12 cellular contexts compared by ENCODE assay signal in the genomic region with DNA sequence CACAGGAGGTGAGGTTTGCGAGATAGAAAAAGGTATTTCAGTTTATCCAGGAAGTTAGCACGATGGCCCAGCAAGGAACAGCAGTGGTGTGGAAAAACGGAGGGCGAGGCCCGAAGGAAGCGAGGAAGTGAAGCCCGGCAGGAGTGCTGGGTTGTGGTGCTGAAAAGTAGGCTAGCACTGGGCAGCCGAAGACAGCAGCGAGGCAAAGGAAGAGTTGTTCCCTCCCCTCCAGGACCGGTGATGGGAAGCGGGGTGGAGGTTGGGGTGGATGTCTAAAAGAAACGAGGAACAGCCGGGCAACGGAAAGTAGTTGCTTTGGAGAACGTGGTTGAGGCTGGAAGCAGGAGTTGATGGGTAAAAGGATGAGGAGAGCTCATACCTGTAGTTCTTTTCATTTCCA. TPM values are rescaled to one million over a fixed set of nuclear protein-coding genes. Genes with fewer than 3 reads are reported as not detected.
DNase-seq lines count a peak whose midpoint lies in the region; ATAC-seq and TF ChIP-seq lines count a peak whose summit lies in the region.
"Had no signal": no experiment of that assay in that cellular context is flagged by ENCODE, and none has a peak within 500 bp of the region (broad histone marks: within the 10 kb centered on the region; RNA-seq: fewer than 3 reads in every experiment).

No MANE protein-coding gene starts in this region.

- peak overlapping the region; percentile 24 for H3K4me3 ChIP-seq in endocrine pancreas (ENCODE audit: control insufficient read depth, insufficient read depth, low read length)
- H3K4me3 ChIP-seq in BE2C (ENCODE audit: low read depth, low read length), result no peak overlapping the region

- no peak overlapping the region for H3K9ac ChIP-seq in endocrine pancreas (ENCODE audit: control insufficient read depth, insufficient read depth, low read length)

- H3K4me1 ChIP-seq in endocrine pancreas (ENCODE audit: control insufficient read depth, insufficient read depth, low read length) (peaks cover 4% of the 10 kb centered on the region), BE2C (peaks cover 8% of the 10 kb centered on the region)

- H3K27me3 ChIP-seq in CD4-positive, alpha-beta T cell (ENCODE audit: control insufficient read depth, insufficient read depth, low read length), result peaks cover 31% of the 10 kb centered on the region
- no peaks in the 10 kb centered on the region for H3K27me3 ChIP-seq in endocrine pancreas (ENCODE audit: control insufficient read depth, insufficient read depth, low read length)
- H3K27me3 ChIP-seq in BE2C, result peaks cover 9% of the 10 kb centered on the region; the same call in 1 of the 2 replicates

- H3K4me1 Mint-ChIP-seq in CD4-positive, alpha-beta T cell (ENCODE audit: low read depth), result peaks cover 15% of the 10 kb centered on the region
- H3K4me1 Mint-ChIP-seq in IgD-negative memory B cell (peaks cover 4 to 14% (median 6%) of the 10 kb centered on the region in 3 donors), osteocyte (ENCODE audit: unreplicated experiment) (peaks cover 10% of the 10 kb centered on the region)

- no peak for TF ChIP-seq CTCF in CD4-positive, alpha-beta T cell (IDR thresholded peaks at IDR 0.05)
- TF ChIP-seq CTCF in osteocyte (IDR thresholded peaks at IDR 0.05), result no peak
- TF ChIP-seq CTCF in RWPE1 (conservative IDR thresholded peaks at IDR 0.05; ENCODE audit: low read depth), result no peak
- TF ChIP-seq CTCF in BE2C (IDR thresholded peaks at IDR 0.05; ENCODE audit: low read depth, low read length), result no peak

- no peak for ATAC-seq in CD4-positive, alpha-beta T cell (ENCODE audit: poor library complexity)
- ATAC-seq in GM18517 (IDR thresholded peaks at IDR 0.05; ENCODE audit: unreplicated experiment), result no peak
- ATAC-seq in GM19455 (IDR thresholded peaks at IDR 0.05; ENCODE audit: unreplicated experiment), result no peak

- H3K36me3 Mint-ChIP-seq in CD4-positive, alpha-beta T cell (ENCODE audit: low read depth), result no peaks in the 10 kb centered on the region
- peaks cover 7% of the 10 kb centered on the region for H3K36me3 Mint-ChIP-seq in IgD-negative memory B cell
- H3K36me3 Mint-ChIP-seq in osteocyte (ENCODE audit: unreplicated experiment), result no peaks in the 10 kb centered on the region

- H3K27me3 Mint-ChIP-seq in CD4-positive, alpha-beta T cell, result peaks cover 64% of the 10 kb centered on the region
- H3K27me3 Mint-ChIP-seq in IgD-negative memory B cell, result peaks cover 31% of the 10 kb centered on the region
- peaks cover 63% of the 10 kb centered on the region for H3K27me3 Mint-ChIP-seq in osteocyte (ENCODE audit: unreplicated experiment)

- no peak overlapping the region for H3K27ac Mint-ChIP-seq in CD4-positive, alpha-beta T cell
- H3K27ac Mint-ChIP-seq in IgD-negative memory B cell (peak overlapping the region in 1 of 3 donors; percentile 6), osteocyte (ENCODE audit: unreplicated experiment) (no peak overlapping the region)

- H3K36me3 ChIP-seq in endocrine pancreas (ENCODE audit: control insufficient read depth, insufficient read depth, low read length), result no peaks in the 10 kb centered on the region
- no peaks in the 10 kb centered on the region for H3K36me3 ChIP-seq in BE2C

- peak overlapping the region; percentile 74 for H3K4me3 Mint-ChIP-seq in CD4-positive, alpha-beta T cell
- H3K4me3 Mint-ChIP-seq in IgD-negative memory B cell, result peak overlapping the region; percentile 30 to 91 (median 59)
- H3K4me3 Mint-ChIP-seq in osteocyte (ENCODE audit: unreplicated experiment), result peak overlapping the region; percentile 11

- CTCF ChIA-PET in CD4-positive, alpha-beta T cell (lab: Charles Lee), result no interaction called here
- CTCF ChIA-PET in RWPE1 (lab: Yijun Ruan, JAX), result interaction anchor here (0.8 kb wide), 1 partner anchor 346 kb away, joined by 3 read pairs; no protein-coding TSS in a partner anchor

- intact Hi-C loops in CD4-positive, alpha-beta T cell (cut with DNase I, micrococcal nuclease), result no loop called here

- POLR2A ChIA-PET in CD4-positive, alpha-beta T cell (lab: Charles Lee), result interaction anchor here (1.1 kb wide), 1 partner anchor 9 kb away, joined by 3 read pairs; no protein-coding TSS in a partner anchor
- POLR2A ChIA-PET in RWPE1 (lab: Yijun Ruan, JAX; ENCODE audit: low non-redundant PET), result no interaction called here

- H3K9me3 ChIP-seq in CD4-positive, alpha-beta T cell (ENCODE audit: control insufficient read depth, low read length), result no peaks in the 10 kb centered on the region
- no peaks in the 10 kb centered on the region for H3K9me3 ChIP-seq in endocrine pancreas (ENCODE audit: control insufficient read depth, low read length)
- H3K9me3 ChIP-seq in BE2C, result no peaks in the 10 kb centered on the region

- H3K9me3 Mint-ChIP-seq in CD4-positive, alpha-beta T cell, result no peaks in the 10 kb centered on the region
- H3K9me3 Mint-ChIP-seq in IgD-negative memory B cell (peaks cover 0 to 5% (median 2%) of the 10 kb centered on the region in 3 donors), osteocyte (ENCODE audit: unreplicated experiment) (no peaks in the 10 kb centered on the region)

- H3K27ac ChIP-seq in CD4-positive, alpha-beta T cell (ENCODE audit: low read depth, low read length), result no peak overlapping the region
- H3K27ac ChIP-seq in RWPE1, result no peak overlapping the region

- no peak for DNase-seq in CD4-positive, alpha-beta T cell
- DNase-seq in osteocyte (ENCODE audit: extremely low spot score, unreplicated experiment), result no peak
- no peak for DNase-seq in RWPE1 (ENCODE audit: low spot score)
- no peak for DNase-seq in BE2C

RNA-seq across cellular contexts. Expression of a gene that starts 1.4 kb away (rescaled TPM):
- not detected for total RNA-seq in CD4-positive, alpha-beta T cell
- polyA plus RNA-seq in IgD-negative memory B cell, result not detected
- not detected in 2 replicates for total RNA-seq in osteocyte
- polyA plus RNA-seq in BE2C (2012; ENCODE audit: insufficient read depth, insufficient read length, low read depth), result not detected
- total RNA-seq: dermis microvascular lymphatic vessel endothelial cell; lung microvascular endothelial cell; OCI-LY7; T-helper 2 cell treated with Interferon-gamma antibody and Interleukin-4, amounts not matched to agents 100 ng/mL and 5 ng/mL, for 36 hours had no signal

RNA-seq across cellular contexts. Expression of a gene that starts 58.6 kb away (rescaled TPM):
- not detected for total RNA-seq in CD4-positive, alpha-beta T cell
- polyA plus RNA-seq in IgD-negative memory B cell, result not detected
- not detected in 2 replicates for total RNA-seq in osteocyte
- 0.82 TPM for polyA plus RNA-seq in BE2C (2012; ENCODE audit: insufficient read depth, insufficient read length, low read depth)
- total RNA-seq: OCI-LY7; T-helper 2 cell treated with Interferon-gamma antibody and Interleukin-4, amounts not matched to agents 100 ng/mL and 5 ng/mL, for 36 hours had no signal

Comparison
In these comparisons a context has a peak if more than half of its experiments do, and no peak if none do; other contexts are left out.
1. H3K4me3 Mint-ChIP-seq: peak in every context shown above with its lines; median percentile 74 in CD4-positive, alpha-beta T cell; 59 in IgD-negative memory B cell; 11 in osteocyte.